In genomic region chr11:109747839-109748238, GRCh38 we compare ENCODE assay signal across 11 cellular contexts.
DNase-seq lines count a peak whose midpoint lies in the region; ATAC-seq and TF ChIP-seq lines count a peak whose summit lies in the region.
"Had no signal": no experiment of that assay in that cellular context is flagged by ENCODE, and none has a peak within 500 bp of the region (broad histone marks: within the 10 kb centered on the region; RNA-seq: fewer than 3 reads in every experiment).

No MANE protein-coding gene starts in this region.

- H3K4me2 ChIP-seq in hepatocyte (no peak overlapping the region), PC-9 (no peak overlapping the region)

- H3K27me3 ChIP-seq in adrenal gland, result no peaks in the 10 kb centered on the region
- no peaks in the 10 kb centered on the region for H3K27me3 ChIP-seq in hepatocyte
- H3K27me3 ChIP-seq in PC-9 (ENCODE audit: insufficient read depth, low read depth), result no peaks in the 10 kb centered on the region
- H3K27me3 ChIP-seq: uterus had no signal

- H3K36me3 Mint-ChIP-seq in immature natural killer cell, result no peaks in the 10 kb centered on the region

- H3K4me1 ChIP-seq in adrenal gland (replicated peaks in 1 of 2) (no peaks in the 10 kb centered on the region), hepatocyte (ENCODE audit: insufficient read depth) (no peaks in the 10 kb centered on the region), PC-9 (replicated peaks; ENCODE audit: insufficient read depth) (no peaks in the 10 kb centered on the region)
- H3K4me1 ChIP-seq: prostate gland, uterus had no signal

- no peak overlapping the region for H3K4me3 Mint-ChIP-seq in immature natural killer cell

- TF ChIP-seq POLR2A in adrenal gland (IDR thresholded peaks at IDR 0.05), result no peak

- H3K36me3 ChIP-seq in adrenal gland (replicated peaks in 1 of 2), result no peaks in the 10 kb centered on the region
- no peaks in the 10 kb centered on the region for H3K36me3 ChIP-seq in hepatocyte (replicated peaks; ENCODE audit: insufficient read depth, low read depth)
- H3K36me3 ChIP-seq in PC-9 (ENCODE audit: low read depth), result no peaks in the 10 kb centered on the region
- H3K36me3 ChIP-seq: prostate gland, uterus had no signal

- H3K9me3 ChIP-seq in adrenal gland (replicated peaks in 1 of 3) (no peaks in the 10 kb centered on the region), hepatocyte (ENCODE audit: low read depth) (no peaks in the 10 kb centered on the region), PC-9 (ENCODE audit: insufficient read depth, low read depth) (no peaks in the 10 kb centered on the region)
- H3K9me3 ChIP-seq: prostate gland, uterus had no signal

- 52 to 63% (median 61%) methylated on average over 7 of the region's 7 CpGs for WGBS in adrenal gland, 4 donors
- 89% methylated on average over 7 of the region's 7 CpGs for whole genome bisulfite sequencing in hepatocyte (ENCODE audit: low lambda C conversion rate, missing lambda C conversion rate)

- ATAC-seq in GM19395 (IDR thresholded peaks at IDR 0.05; ENCODE audit: unreplicated experiment), result peak; percentile 63

- peaks cover 0 to 5% (median 0%) of the 10 kb centered on the region in 6 donors for H3K9me3 Mint-ChIP-seq in immature natural killer cell

- H3K79me2 ChIP-seq in hepatocyte, result no peaks in the 10 kb centered on the region
- H3K79me2 ChIP-seq in PC-9 (ENCODE audit: low read depth), result no peaks in the 10 kb centered on the region

- no TSS peak for BruUV-seq in PC-9 (replicated peaks; lab: Mats Ljungman, UMichigan)

- no peak overlapping the region for H3K27ac Mint-ChIP-seq in immature natural killer cell

- H3K27ac ChIP-seq in adrenal gland (peak overlapping the region in 2 of 5 donors; percentile 10 to 29), hepatocyte (no peak overlapping the region), PC-9 (no peak overlapping the region)
- H3K27ac ChIP-seq: prostate gland, uterus had no signal

- CTCF ChIA-PET in PC-9 (lab: Charles Lee), result no interaction called here

- TF ChIP-seq CTCF in adrenal gland (IDR thresholded peaks at IDR 0.05) (no peak), hepatocyte (IDR thresholded peaks at IDR 0.05; ENCODE audit: poor library complexity) (no peak), PC-9 (conservative IDR thresholded peaks at IDR 0.05) (no peak)

- no peaks in the 10 kb centered on the region for H3K4me1 Mint-ChIP-seq in immature natural killer cell

- DNase-seq in Ammon's horn (ENCODE audit: low spot score) (peak; percentile 15), KBM-7 (peak; percentile 3), adrenal gland (peak in 5 of 7 donors; percentile 25 to 62 (median 36)), immature natural killer cell (no peak), hepatocyte (ENCODE audit: low spot score) (no peak), PC-9 (no peak), ACHN (no peak)
- DNase-seq: NCI-H2171 treated with DMSO at 0.1 percent for 48 hours, uterus had no signal

- no peaks in the 10 kb centered on the region for H3K9me2 ChIP-seq in hepatocyte (replicated peaks; ENCODE audit: insufficient read depth)
- H3K9me2 ChIP-seq in PC-9 (ENCODE audit: insufficient read depth), result no peaks in the 10 kb centered on the region

- no peak overlapping the region for H2AFZ ChIP-seq in hepatocyte
- no peak overlapping the region for H2AFZ ChIP-seq in PC-9

- POLR2A ChIA-PET in PC-9 (lab: Charles Lee; ENCODE audit: unreplicated experiment), result interaction anchor here (0.6 kb wide), 1 partner anchor 1609 kb away, joined by 3 read pairs; no protein-coding TSS in a partner anchor

- no peak overlapping the region for H3K4me3 ChIP-seq in adrenal gland
- no peak overlapping the region for H3K4me3 ChIP-seq in hepatocyte
- no peak overlapping the region for H3K4me3 ChIP-seq in PC-9
- H3K4me3 ChIP-seq: prostate gland, uterus had no signal

- H3K27me3 Mint-ChIP-seq in immature natural killer cell (ENCODE audit: low read depth in 3 of 3), result no peaks in the 10 kb centered on the region

- no peaks in the 10 kb centered on the region for H4K20me1 ChIP-seq in hepatocyte (ENCODE audit: insufficient read depth, poor library complexity, severe bottlenecking)
- H4K20me1 ChIP-seq in PC-9 (ENCODE audit: insufficient read depth), result no peaks in the 10 kb centered on the region

- in situ Hi-C loops in KBM-7 (cut with MboI; ENCODE audit: low pct_unique_long_range_greater_than_20kb, low sequenced_read_pairs), result no loop called here
- in situ Hi-C loops in ACHN (cut with HindIII; ENCODE audit: low pct_ligation_motif_present, low pct_unique_long_range_greater_than_20kb, low sequenced_read_pairs), result no loop called here

- H3F3A ChIP-seq in PC-9 (ENCODE audit: insufficient read depth, low read depth), result no peaks in the 10 kb centered on the region

- intact Hi-C loops in adrenal gland (cut with DNase I) (no loop called here), PC-9 (cut with micrococcal nuclease; ENCODE audit: unreplicated experiment) (no loop called here)

Comparison
In these comparisons a context has a peak if more than half of its experiments do, and no peak if none do; other contexts are left out.
1. DNase-seq: peak in Ammon's horn (single experiment), KBM-7 (single experiment) and adrenal gland (5 of 7); none in immature natural killer cell (0 of 3), hepatocyte (single experiment), PC-9 (0 of 2) and ACHN (single experiment).